In genomic region chr2:187996630-187997029, GRCh38 we compare ENCODE assay signal across 7 cellular contexts.
"Had no signal": no experiment of that assay in that cellular context is flagged by ENCODE, and none has a peak within 500 bp of the region (broad histone marks: within the 10 kb centered on the region; RNA-seq: fewer than 3 reads in every experiment).

No MANE protein-coding gene starts in this region.

- H3K4me3 ChIP-seq: GM23338 had no signal

- H3K9ac ChIP-seq: KMS-11 had no signal

- H3K4me2 ChIP-seq: GM23338, KMS-11 had no signal

- ATAC-seq: GM23338 had no signal

- H3K27ac ChIP-seq: KMS-11 had no signal

- FAIRE-seq: HTR-8/SVneo had no signal

- H2AFZ ChIP-seq: GM23338 had no signal

- DNase-seq: H9, HCEC 1CT, IMR-90, KBM-7 had no signal
